In the genomic region with DNA sequence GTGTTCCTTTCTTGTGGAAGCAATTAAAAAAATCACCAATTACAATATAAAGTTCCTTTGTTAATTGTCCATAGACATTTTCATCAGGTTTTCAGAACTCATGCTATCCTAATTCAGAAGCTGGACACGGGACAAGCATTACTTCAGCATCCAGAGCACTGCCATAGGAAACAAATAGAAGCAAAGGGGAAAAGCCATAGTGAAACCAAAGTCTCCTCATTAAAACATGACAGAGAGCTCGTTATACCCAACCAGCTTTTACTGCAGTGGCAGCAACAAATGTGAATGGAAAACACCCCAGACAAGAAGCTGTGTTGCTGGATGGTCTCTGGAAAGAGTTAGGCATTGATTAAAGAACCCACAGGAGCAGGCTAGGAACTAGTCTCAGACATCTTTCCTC, we compare ENCODE assay signal across 16 cellular contexts.
"Had no signal": no experiment of that assay in that cellular context is flagged by ENCODE, and none has a peak within 500 bp of the region (broad histone marks: within the 10 kb centered on the region; RNA-seq: fewer than 3 reads in every experiment).

No MANE protein-coding gene starts in this region.

- DNase-seq: activated CD4-positive, alpha-beta T cell treated with anti-CD3 and anti-CD28 coated beads, Interleukin-2, amount 50 U/mL, for 1 hour; activated CD8-positive, alpha-beta memory T cell treated with anti-CD3 and anti-CD28 coated beads, Interleukin-2, amount 50 U/mL, for 4 hours; activated naive CD4-positive, alpha-beta T cell treated with anti-CD3 and anti-CD28 coated beads for 36 hours; activated T-cell treated with anti-CD3 and anti-CD28 coated beads, Interleukin-2, amount 50 U/mL, for 4 hours; aorta; effector CD8-positive, alpha-beta T cell; hippocampal formation; islet precursor cell; mammary epithelial cell; right lobe of liver; stimulated activated CD4-positive, alpha-beta T cell treated with anti-CD3 and anti-CD28 coated beads, Interleukin-4, amount 100 ng/mL, for 4 hours; stimulated activated naive CD4-positive, alpha-beta T cell; T1000; thyroid gland had no signal

- H3K9me3 ChIP-seq: right lobe of liver, thyroid gland had no signal

- H3K4me1 ChIP-seq: right lobe of liver, thyroid gland had no signal

- H3K4me3 ChIP-seq: right lobe of liver, thyroid gland had no signal

- ATAC-seq: activated T-cell treated with anti-CD3 and anti-CD28 coated beads, Interleukin-2, amount 50 U/mL, for 4 hours; esophagus mucosa; left lobe of liver had no signal

- H3K27me3 ChIP-seq: right lobe of liver, thyroid gland had no signal

- H3K36me3 ChIP-seq: right lobe of liver, thyroid gland had no signal

- H3K27ac ChIP-seq: right lobe of liver, thyroid gland had no signal
